In genomic region chr13:100138859-100139491, GRCh38 we compare ENCODE assay signal across 1 cellular context.
TF ChIP-seq lines count a peak whose summit lies in the region.

No MANE protein-coding gene starts in this region.

TF ChIP-seq in GM23338, 12 proteins besides CTCF, POLR2A, EP300 and RAD21 (continued from another document):
- no peak for TF ChIP-seq ETS1 (IDR thresholded peaks at IDR 0.05)
- no peak for TF ChIP-seq NANOG (IDR thresholded peaks at IDR 0.05; ENCODE audit: borderline replicate concordance)
- no peak for TF ChIP-seq ZNF331 (CRISPR knock-in tag; IDR thresholded peaks at IDR 0.05; ENCODE audit: low read depth)
- no peak for TF ChIP-seq ZNF114 (CRISPR knock-in tag; IDR thresholded peaks at IDR 0.05)
- TF ChIP-seq, protein P1, sequence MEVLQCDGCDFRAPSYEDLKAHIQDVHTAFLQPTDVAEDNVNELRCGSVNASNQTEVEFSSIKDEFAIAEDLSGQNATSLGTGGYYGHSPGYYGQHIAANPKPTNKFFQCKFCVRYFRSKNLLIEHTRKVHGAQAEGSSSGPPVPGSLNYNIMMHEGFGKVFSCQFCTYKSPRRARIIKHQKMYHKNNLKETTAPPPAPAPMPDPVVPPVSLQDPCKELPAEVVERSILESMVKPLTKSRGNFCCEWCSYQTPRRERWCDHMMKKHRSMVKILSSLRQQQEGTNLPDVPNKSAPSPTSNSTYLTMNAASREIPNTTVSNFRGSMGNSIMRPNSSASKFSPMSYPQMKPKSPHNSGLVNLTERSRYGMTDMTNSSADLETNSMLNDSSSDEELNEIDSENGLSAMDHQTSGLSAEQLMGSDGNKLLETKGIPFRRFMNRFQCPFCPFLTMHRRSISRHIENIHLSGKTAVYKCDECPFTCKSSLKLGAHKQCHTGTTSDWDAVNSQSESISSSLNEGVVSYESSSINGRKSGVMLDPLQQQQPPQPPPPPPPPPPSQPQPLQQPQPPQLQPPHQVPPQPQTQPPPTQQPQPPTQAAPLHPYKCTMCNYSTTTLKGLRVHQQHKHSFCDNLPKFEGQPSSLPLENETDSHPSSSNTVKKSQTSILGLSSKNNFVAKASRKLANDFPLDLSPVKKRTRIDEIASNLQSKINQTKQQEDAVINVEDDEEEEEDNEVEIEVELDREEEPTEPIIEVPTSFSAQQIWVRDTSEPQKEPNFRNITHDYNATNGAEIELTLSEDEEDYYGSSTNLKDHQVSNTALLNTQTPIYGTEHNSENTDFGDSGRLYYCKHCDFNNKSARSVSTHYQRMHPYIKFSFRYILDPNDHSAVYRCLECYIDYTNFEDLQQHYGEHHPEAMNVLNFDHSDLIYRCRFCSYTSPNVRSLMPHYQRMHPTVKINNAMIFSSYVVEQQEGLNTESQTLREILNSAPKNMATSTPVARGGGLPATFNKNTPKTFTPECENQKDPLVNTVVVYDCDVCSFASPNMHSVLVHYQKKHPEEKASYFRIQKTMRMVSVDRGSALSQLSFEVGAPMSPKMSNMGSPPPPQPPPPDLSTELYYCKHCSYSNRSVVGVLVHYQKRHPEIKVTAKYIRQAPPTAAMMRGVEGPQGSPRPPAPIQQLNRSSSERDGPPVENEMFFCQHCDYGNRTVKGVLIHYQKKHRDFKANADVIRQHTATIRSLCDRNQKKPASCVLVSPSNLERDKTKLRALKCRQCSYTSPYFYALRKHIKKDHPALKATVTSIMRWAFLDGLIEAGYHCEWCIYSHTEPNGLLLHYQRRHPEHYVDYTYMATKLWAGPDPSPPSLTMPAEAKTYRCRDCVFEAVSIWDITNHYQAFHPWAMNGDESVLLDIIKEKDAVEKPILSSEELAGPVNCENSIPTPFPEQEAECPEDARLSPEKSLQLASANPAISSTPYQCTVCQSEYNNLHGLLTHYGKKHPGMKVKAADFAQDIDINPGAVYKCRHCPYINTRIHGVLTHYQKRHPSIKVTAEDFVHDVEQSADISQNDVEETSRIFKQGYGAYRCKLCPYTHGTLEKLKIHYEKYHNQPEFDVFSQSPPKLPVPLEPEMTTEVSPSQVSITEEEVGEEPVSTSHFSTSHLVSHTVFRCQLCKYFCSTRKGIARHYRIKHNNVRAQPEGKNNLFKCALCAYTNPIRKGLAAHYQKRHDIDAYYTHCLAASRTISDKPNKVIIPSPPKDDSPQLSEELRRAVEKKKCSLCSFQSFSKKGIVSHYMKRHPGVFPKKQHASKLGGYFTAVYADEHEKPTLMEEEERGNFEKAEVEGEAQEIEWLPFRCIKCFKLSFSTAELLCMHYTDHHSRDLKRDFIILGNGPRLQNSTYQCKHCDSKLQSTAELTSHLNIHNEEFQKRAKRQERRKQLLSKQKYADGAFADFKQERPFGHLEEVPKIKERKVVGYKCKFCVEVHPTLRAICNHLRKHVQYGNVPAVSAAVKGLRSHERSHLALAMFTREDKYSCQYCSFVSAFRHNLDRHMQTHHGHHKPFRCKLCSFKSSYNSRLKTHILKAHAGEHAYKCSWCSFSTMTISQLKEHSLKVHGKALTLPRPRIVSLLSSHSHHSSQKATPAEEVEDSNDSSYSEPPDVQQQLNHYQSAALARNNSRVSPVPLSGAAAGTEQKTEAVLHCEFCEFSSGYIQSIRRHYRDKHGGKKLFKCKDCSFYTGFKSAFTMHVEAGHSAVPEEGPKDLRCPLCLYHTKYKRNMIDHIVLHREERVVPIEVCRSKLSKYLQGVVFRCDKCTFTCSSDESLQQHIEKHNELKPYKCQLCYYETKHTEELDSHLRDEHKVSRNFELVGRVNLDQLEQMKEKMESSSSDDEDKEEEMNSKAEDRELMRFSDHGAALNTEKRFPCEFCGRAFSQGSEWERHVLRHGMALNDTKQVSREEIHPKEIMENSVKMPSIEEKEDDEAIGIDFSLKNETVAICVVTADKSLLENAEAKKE (CRISPR knock-in tag; IDR thresholded peaks at IDR 0.05), result no peak
TF ChIP-seq in GM23338: peak in this region for 0.
